8 cellular contexts compared by ENCODE assay signal in the genomic region with DNA sequence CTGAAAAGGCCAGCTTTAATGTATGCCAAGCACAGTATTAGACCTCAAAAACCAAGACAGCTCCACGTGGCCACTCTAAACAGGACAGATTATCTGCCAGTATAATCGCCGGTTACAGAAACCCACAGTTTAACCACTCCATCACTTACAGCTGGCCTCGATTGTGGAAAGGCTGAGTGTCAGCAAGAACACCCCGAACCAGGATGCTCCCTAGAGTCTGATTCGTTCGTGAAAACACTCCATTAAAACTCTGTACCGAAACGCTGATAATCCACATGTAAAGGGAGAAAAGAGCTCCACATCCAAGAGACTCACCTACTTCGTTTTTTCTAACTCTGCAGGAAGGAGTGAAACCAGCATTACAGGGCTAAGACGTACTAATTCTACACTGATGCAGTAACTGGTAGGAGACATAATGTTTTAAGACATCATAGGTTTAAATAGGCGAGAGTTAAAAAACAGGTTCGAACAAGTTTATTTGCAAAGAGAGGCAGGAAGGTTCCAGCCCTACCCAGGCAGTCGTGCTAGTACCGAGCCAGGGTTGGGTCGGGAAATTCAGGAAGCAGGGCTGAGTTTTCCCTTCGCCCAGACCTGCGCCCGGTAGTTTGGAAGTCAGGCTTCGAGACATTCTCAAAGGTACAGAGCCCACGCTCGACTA. TPM values are rescaled to one million over a fixed set of nuclear protein-coding genes. Genes with fewer than 3 reads are reported as not detected.
DNase-seq lines count a peak whose midpoint lies in the region; TF ChIP-seq lines count a peak whose summit lies in the region.

No MANE protein-coding gene starts in this region.

- no peak overlapping the region for H3K18ac ChIP-seq in H9 (ENCODE audit: insufficient read length, low read depth, low read length)

- no peaks in the 10 kb centered on the region for H3K27me3 Mint-ChIP-seq in H9 (ENCODE audit: low read depth)
- no peaks in the 10 kb centered on the region for H3K27me3 Mint-ChIP-seq in T-helper 1 cell treated with Interleukin-12 subunit alpha and Interleukin-12 subunit beta and Interleukin-4 antibody, amounts not matched to agents 30 μg/mL and 1 μg/mL, for 36 hours (ENCODE audit: low read depth)

- H3K4me3 Mint-ChIP-seq in H9 = peak overlapping the region; percentile 85 to 94
- H3K4me3 Mint-ChIP-seq in T-helper 1 cell treated with Interleukin-12 subunit alpha and Interleukin-12 subunit beta and Interleukin-4 antibody, amounts not matched to agents 30 μg/mL and 1 μg/mL, for 36 hours = peak overlapping the region; percentile 88

- H2BK12ac ChIP-seq in H9 (ENCODE audit: insufficient read length, low read depth, low read length) = no peak overlapping the region

- H3K9me3 ChIP-seq in H9 (ENCODE audit: control insufficient read depth, low read depth, low read length) = no peaks in the 10 kb centered on the region
- H3K9me3 ChIP-seq in mucosa of rectum (ENCODE audit: control insufficient read depth in 2 of 2, low read length in 2 of 2) = no peaks in the 10 kb centered on the region

- peaks cover 30% of the 10 kb centered on the region for H3K23me2 ChIP-seq in H9 (ENCODE audit: insufficient read length, low read depth, low read length, poor library complexity, severe bottlenecking)

- H2BK5ac ChIP-seq in H9 (ENCODE audit: insufficient read length, low read length) = no peak overlapping the region

- H3K4me1 ChIP-seq in H9 (ENCODE audit: insufficient read depth, low read length) (peaks cover 11% of the 10 kb centered on the region; the same call in 1 of the 2 replicates), mucosa of rectum (ENCODE audit: control insufficient read depth in 2 of 2, insufficient read depth in 2 of 2, low read length in 2 of 2) (peaks cover 39 to 53% of the 10 kb centered on the region in 2 donors)

- H3K4me1 Mint-ChIP-seq in H9 = peaks cover 57 to 61% of the 10 kb centered on the region in 2 experiments
- peaks cover 48% of the 10 kb centered on the region for H3K4me1 Mint-ChIP-seq in T-helper 1 cell treated with Interleukin-12 subunit alpha and Interleukin-12 subunit beta and Interleukin-4 antibody, amounts not matched to agents 30 μg/mL and 1 μg/mL, for 36 hours (ENCODE audit: low read depth)

- H3K9ac ChIP-seq in H9 (ENCODE audit: extremely low read depth, insufficient read length, low read length) (peak overlapping the region; percentile 82), mucosa of rectum (ENCODE audit: low read depth in 1 of 2, low read length in 2 of 2) (peak overlapping the region; percentile 87 to 92)

- H3K4ac ChIP-seq in H9 (ENCODE audit: low read depth, low read length) = no peak overlapping the region

- no peak overlapping the region for H2AFZ ChIP-seq in H9 (ENCODE audit: low read length)

- H3K14ac ChIP-seq in H9 (ENCODE audit: insufficient read depth, low read length) = peak overlapping the region; percentile 21; the same call in 1 of the 2 replicates

- peak overlapping the region; percentile 96 for H3K4me2 ChIP-seq in H9 (ENCODE audit: insufficient read depth, insufficient read length, low read length)

- H4K20me1 ChIP-seq in H9 (ENCODE audit: control insufficient read depth, insufficient read depth, insufficient read length) = no peaks in the 10 kb centered on the region

- no peaks in the 10 kb centered on the region for H3K36me3 ChIP-seq in mucosa of rectum (ENCODE audit: control insufficient read depth in 2 of 2, insufficient read depth in 2 of 2, low read length in 2 of 2)

- no peak overlapping the region for H3T11ph ChIP-seq in H9 (ENCODE audit: low read length)

- peak overlapping the region in 1 of 3 experiments; percentile 12; a peak in 1 of 7 replicates for H3K27ac Mint-ChIP-seq in H9
- peak overlapping the region; percentile 90 for H3K27ac Mint-ChIP-seq in T-helper 1 cell treated with Interleukin-12 subunit alpha and Interleukin-12 subunit beta and Interleukin-4 antibody, amounts not matched to agents 30 μg/mL and 1 μg/mL, for 36 hours

- no peaks in the 10 kb centered on the region for H3K27me3 ChIP-seq in H9 (ENCODE audit: insufficient read depth, low read length)
- no peaks in the 10 kb centered on the region for H3K27me3 ChIP-seq in mucosa of rectum (ENCODE audit: control insufficient read depth in 2 of 2, insufficient read depth in 2 of 2, low read length in 2 of 2)

- H3K56ac ChIP-seq in H9 (ENCODE audit: insufficient read length, low read depth, low read length) = no peak overlapping the region

- H3K27ac ChIP-seq in H9 (ENCODE audit: insufficient read length, low read depth, low read length) = no peak overlapping the region
- peak overlapping the region; percentile 97 for H3K27ac ChIP-seq in mucosa of rectum (ENCODE audit: low read depth in 2 of 2, low read length in 2 of 2)

- no peak overlapping the region for H2BK20ac ChIP-seq in H9 (ENCODE audit: low read depth, low read length, poor library complexity, severe bottlenecking)

- no peak overlapping the region for H2AK5ac ChIP-seq in H9 (ENCODE audit: insufficient read length, low read length)

- H2BK15ac ChIP-seq in H9 (ENCODE audit: low read depth, low read length) = no peak overlapping the region

- no peak overlapping the region for H3K23ac ChIP-seq in H9 (ENCODE audit: insufficient read length, low read depth, low read length)

- DNase-seq in AG20443 (ENCODE audit: low spot score) = peak; percentile 40
- DNase-seq in H9 = no peak
- DNase-seq in epithelial cell of esophagus (ENCODE audit: low read depth) = peak; percentile 87
- DNase-seq in ureter (ENCODE audit: low spot score) = peak; percentile 62
- no peak for DNase-seq in NCI-H1930 (lab: John Stamatoyannopoulos, UW)
- no peak for DNase-seq in NCI-H2029 treated with DMSO at 0.1 percent for 48 hours (lab: John Stamatoyannopoulos, UW)

- WGBS in H9 (ENCODE audit: extremely low coverage, insufficient read length, low lambda C conversion rate) = no CpG with 5 or more reads among the region's 22 CpGs

- no peak overlapping the region for H4K5ac ChIP-seq in H9 (ENCODE audit: insufficient read length, low read depth, low read length)

- peaks cover 37% of the 10 kb centered on the region for H3K79me2 ChIP-seq in H9 (ENCODE audit: insufficient read depth, low read length)

- H2BK120ac ChIP-seq in H9 (ENCODE audit: low read depth, low read length, poor library complexity, severe bottlenecking) = no peak overlapping the region

- no peak overlapping the region for H4K8ac ChIP-seq in H9 (replicated peaks; ENCODE audit: insufficient read length, low read depth, low read length)

- peaks cover 3% of the 10 kb centered on the region for H3K79me1 ChIP-seq in H9 (ENCODE audit: insufficient read depth, low read depth, low read length, poor library complexity, severe bottlenecking)

- H3K36me3 Mint-ChIP-seq in H9 (ENCODE audit: insufficient read depth in 1 of 3, low read depth in 3 of 3) = peaks cover 0 to 4% (median 3%) of the 10 kb centered on the region in 3 experiments; a peak in 6 of 7 replicates
- H3K36me3 Mint-ChIP-seq in T-helper 1 cell treated with Interleukin-12 subunit alpha and Interleukin-12 subunit beta and Interleukin-4 antibody, amounts not matched to agents 30 μg/mL and 1 μg/mL, for 36 hours (ENCODE audit: low read depth) = peaks cover 32% of the 10 kb centered on the region

- H3K9me3 Mint-ChIP-seq in H9 = no peaks in the 10 kb centered on the region; a peak in 1 of 5 replicates
- H3K9me3 Mint-ChIP-seq in T-helper 1 cell treated with Interleukin-12 subunit alpha and Interleukin-12 subunit beta and Interleukin-4 antibody, amounts not matched to agents 30 μg/mL and 1 μg/mL, for 36 hours = no peaks in the 10 kb centered on the region

- TF ChIP-seq CTCF in H9 (conservative IDR thresholded peaks at IDR 0.05) (no peak), epithelial cell of esophagus (IDR thresholded peaks at IDR 0.05; ENCODE audit: insufficient read depth, low read depth, low read length, missing control alignments) (no peak)

- H4K91ac ChIP-seq in H9 (ENCODE audit: insufficient read length, low read depth, low read length) = no peak overlapping the region

- H3K4me3 ChIP-seq in epithelial cell of esophagus (ENCODE audit: low read length) (peak overlapping the region; percentile 73), mucosa of rectum (ENCODE audit: low read length in 2 of 2) (peak overlapping the region; percentile 87 to 93)

RNA-seq across cellular contexts. Expression of a gene that starts 1.0 kb away (rescaled TPM):
- total RNA-seq in H9 (2021) = 52.3 and 54.7 TPM in 2 replicates
- 89.9 TPM for total RNA-seq in ureter

Comparison
In these comparisons a context has a peak if more than half of its experiments do, and no peak if none do; other contexts are left out.
1. DNase-seq: peak in AG20443 (single experiment), epithelial cell of esophagus (single experiment) and ureter (single experiment); none in H9 (single experiment), NCI-H1930 (0 of 2) and NCI-H2029 treated with DMSO at 0.1 percent for 48 hours (single experiment).